Comparison of ENCODE assay signal across 6 cellular contexts in genomic region chr4:119408561-119409224, GRCh38.
A peak's percentile ranks its signal among the peaks of the same experiment; 100 is the strongest.
DNase-seq lines count a peak whose midpoint lies in the region; ATAC-seq and TF ChIP-seq lines count a peak whose summit lies in the region.
"Not testable (repeated sequence)": the region's sequence is repeated elsewhere in the genome, so short reads cannot be mapped to it uniquely, and the experiment has no call there.

No MANE protein-coding gene starts in this region.

- H3K36me3 Mint-ChIP-seq in CD8-positive, alpha-beta T cell, result peaks cover 11% of the 10 kb centered on the region
- not testable (repeated sequence) for H3K36me3 Mint-ChIP-seq in activated CD8-positive, alpha-beta T cell treated with anti-CD3 and anti-CD28 coated beads, Interleukin-2, amount 10 ng/mL, durations not matched to agents 7 days and 5 days (ENCODE audit: low read depth); central memory CD8-positive, alpha-beta T cell (ENCODE audit: insufficient read depth)
- H3K36me3 Mint-ChIP-seq in activated naive CD4-positive, alpha-beta T cell treated with anti-CD3 and anti-CD28 coated beads, Interleukin-2, amount 50 U/mL, for 72 hours, result peaks cover 0 to 15% of the 10 kb centered on the region in 2 donors

- not testable (repeated sequence) for H4K8ac ChIP-seq in trophoblast cell (ENCODE audit: low read depth, low read length)

- not testable (repeated sequence) for H2BK120ac ChIP-seq in trophoblast cell (ENCODE audit: insufficient read depth, low read length, poor library complexity)

- H4K91ac ChIP-seq in trophoblast cell (ENCODE audit: low read depth, low read length), result not testable (repeated sequence)

- not testable (repeated sequence) for H3K4me2 ChIP-seq in trophoblast cell (ENCODE audit: low read length)

- WGBS in trophoblast cell (ENCODE audit: extremely low coverage, insufficient coverage, insufficient read length), result no CpG with 5 or more reads among the region's 10 CpGs

- not testable (repeated sequence) for H2AK5ac ChIP-seq in trophoblast cell (ENCODE audit: low read length)

- H3K4ac ChIP-seq in trophoblast cell (ENCODE audit: low read depth, low read length), result not testable (repeated sequence)

- not testable (repeated sequence) for H3K9ac ChIP-seq in trophoblast cell (ENCODE audit: low read length)

- not testable (repeated sequence) for H3K4me3 ChIP-seq in CD8-positive, alpha-beta T cell (ENCODE audit: low read depth, low read length); trophoblast cell (ENCODE audit: low read depth, low read length)

- not testable (repeated sequence) for TF ChIP-seq CTCF in CD8-positive, alpha-beta T cell (IDR thresholded peaks at IDR 0.05)

- H3K9me3 ChIP-seq in CD8-positive, alpha-beta T cell (ENCODE audit: low read length); trophoblast cell (ENCODE audit: insufficient read depth, low read depth, low read length): not testable (repeated sequence)

- H3K4me1 Mint-ChIP-seq in CD8-positive, alpha-beta T cell (ENCODE audit: low read depth); activated CD8-positive, alpha-beta T cell treated with anti-CD3 and anti-CD28 coated beads, Interleukin-2, amount 10 ng/mL, durations not matched to agents 7 days and 5 days (ENCODE audit: low read depth); central memory CD8-positive, alpha-beta T cell; stimulated activated naive CD8-positive, alpha-beta T cell treated with anti-CD3 and anti-CD28 coated beads, Interleukin-15, amount 100 ng/mL, for 72 hours: not testable (repeated sequence)

- H3K27ac ChIP-seq in CD8-positive, alpha-beta T cell (ENCODE audit: low read depth, low read length); trophoblast cell (ENCODE audit: low read depth, low read length): not testable (repeated sequence)

- H3K36me3 ChIP-seq in CD8-positive, alpha-beta T cell (ENCODE audit: insufficient read depth, low read length); trophoblast cell (ENCODE audit: control insufficient read depth in 1 of 2, insufficient read depth in 2 of 2, low read length in 2 of 2): not testable (repeated sequence)

- H3K79me2 ChIP-seq in trophoblast cell (ENCODE audit: control insufficient read depth, insufficient read depth, low read length, poor library complexity), result not testable (repeated sequence)

- CTCF ChIA-PET in CD8-positive, alpha-beta T cell (lab: Charles Lee); activated CD8-positive, alpha-beta T cell treated with anti-CD3 and anti-CD28 coated beads, Interleukin-2, amount 10 ng/mL, durations not matched to agents 7 days and 5 days (lab: Charles Lee): not testable (repeated sequence)

- not testable (repeated sequence) for H3K18ac ChIP-seq in trophoblast cell (ENCODE audit: low read length)

- H2AFZ ChIP-seq in trophoblast cell (ENCODE audit: insufficient read depth, low read length, poor library complexity), result not testable (repeated sequence)

- H3K14ac ChIP-seq in trophoblast cell (ENCODE audit: low read length), result not testable (repeated sequence)

- not testable (repeated sequence) for H3K9me3 Mint-ChIP-seq in CD8-positive, alpha-beta T cell; activated CD8-positive, alpha-beta T cell treated with anti-CD3 and anti-CD28 coated beads, Interleukin-2, amount 10 ng/mL, durations not matched to agents 7 days and 5 days (ENCODE audit: insufficient read depth); activated naive CD4-positive, alpha-beta T cell treated with anti-CD3 and anti-CD28 coated beads, Interleukin-2, amount 50 U/mL, for 72 hours; central memory CD8-positive, alpha-beta T cell; stimulated activated naive CD8-positive, alpha-beta T cell treated with anti-CD3 and anti-CD28 coated beads, Interleukin-15, amount 100 ng/mL, for 72 hours

- not testable (repeated sequence) for ATAC-seq in CD8-positive, alpha-beta T cell; activated CD8-positive, alpha-beta T cell treated with anti-CD3 and anti-CD28 coated beads, Interleukin-2, amount 10 ng/mL, durations not matched to agents 7 days and 5 days; activated naive CD4-positive, alpha-beta T cell treated with anti-CD3 and anti-CD28 coated beads, Interleukin-2, amount 50 U/mL, for 72 hours; central memory CD8-positive, alpha-beta T cell (replicated peaks; ENCODE audit: extremely low read depth, poor library complexity, severe bottlenecking); stimulated activated naive CD8-positive, alpha-beta T cell treated with anti-CD3 and anti-CD28 coated beads, Interleukin-15, amount 100 ng/mL, for 72 hours

- H3K4me1 ChIP-seq in CD8-positive, alpha-beta T cell (ENCODE audit: insufficient read depth, low read length); trophoblast cell (ENCODE audit: control insufficient read depth in 1 of 2, insufficient read depth in 2 of 2, low read length in 2 of 2): not testable (repeated sequence)

- H3K23ac ChIP-seq in trophoblast cell (ENCODE audit: low read length), result not testable (repeated sequence)

- POLR2A ChIA-PET in CD8-positive, alpha-beta T cell (lab: Charles Lee); activated CD8-positive, alpha-beta T cell treated with anti-CD3 and anti-CD28 coated beads, Interleukin-2, amount 10 ng/mL, durations not matched to agents 7 days and 5 days (lab: Charles Lee): not testable (repeated sequence)

- H3K27me3 Mint-ChIP-seq in CD8-positive, alpha-beta T cell (ENCODE audit: low read depth); activated CD8-positive, alpha-beta T cell treated with anti-CD3 and anti-CD28 coated beads, Interleukin-2, amount 10 ng/mL, durations not matched to agents 7 days and 5 days (ENCODE audit: low read depth); central memory CD8-positive, alpha-beta T cell; stimulated activated naive CD8-positive, alpha-beta T cell treated with anti-CD3 and anti-CD28 coated beads, Interleukin-15, amount 100 ng/mL, for 72 hours: not testable (repeated sequence)

- H2BK5ac ChIP-seq in trophoblast cell (ENCODE audit: low read depth, low read length, poor library complexity), result not testable (repeated sequence)

- intact Hi-C loops in CD8-positive, alpha-beta T cell (cut with DNase I, micrococcal nuclease), result not testable (repeated sequence)

- H3K79me1 ChIP-seq in trophoblast cell (ENCODE audit: low read length), result not testable (repeated sequence)

- not testable (repeated sequence) for DNase-seq in CD8-positive, alpha-beta T cell; activated CD8-positive, alpha-beta T cell treated with anti-CD3 and anti-CD28 coated beads, Interleukin-2, amount 10 ng/mL, durations not matched to agents 7 days and 5 days; activated naive CD4-positive, alpha-beta T cell treated with anti-CD3 and anti-CD28 coated beads, Interleukin-2, amount 50 U/mL, for 72 hours (ENCODE audit: low spot score in 2 of 2); central memory CD8-positive, alpha-beta T cell (ENCODE audit: low spot score in 2 of 2); stimulated activated naive CD8-positive, alpha-beta T cell treated with anti-CD3 and anti-CD28 coated beads, Interleukin-15, amount 100 ng/mL, for 72 hours
- DNase-seq in trophoblast cell, result peak; percentile 50 to 61

- peak overlapping the region; percentile 32 for H3K27ac Mint-ChIP-seq in CD8-positive, alpha-beta T cell
- H3K27ac Mint-ChIP-seq in activated CD8-positive, alpha-beta T cell treated with anti-CD3 and anti-CD28 coated beads, Interleukin-2, amount 10 ng/mL, durations not matched to agents 7 days and 5 days, result peak overlapping the region; percentile 7
- H3K27ac Mint-ChIP-seq in activated naive CD4-positive, alpha-beta T cell treated with anti-CD3 and anti-CD28 coated beads, Interleukin-2, amount 50 U/mL, for 72 hours, result peak overlapping the region; percentile 36 to 66
- peak overlapping the region; percentile 76 for H3K27ac Mint-ChIP-seq in central memory CD8-positive, alpha-beta T cell (ENCODE audit: low read depth)
- H3K27ac Mint-ChIP-seq in stimulated activated naive CD8-positive, alpha-beta T cell treated with anti-CD3 and anti-CD28 coated beads, Interleukin-15, amount 100 ng/mL, for 72 hours, result peak overlapping the region; percentile 7 to 61

- not testable (repeated sequence) for H4K12ac ChIP-seq in trophoblast cell (ENCODE audit: low read depth, low read length)

- not testable (repeated sequence) for H3K4me3 Mint-ChIP-seq in CD8-positive, alpha-beta T cell; activated CD8-positive, alpha-beta T cell treated with anti-CD3 and anti-CD28 coated beads, Interleukin-2, amount 10 ng/mL, durations not matched to agents 7 days and 5 days; central memory CD8-positive, alpha-beta T cell; stimulated activated naive CD8-positive, alpha-beta T cell treated with anti-CD3 and anti-CD28 coated beads, Interleukin-15, amount 100 ng/mL, for 72 hours

- not testable (repeated sequence) for H3K27me3 ChIP-seq in CD8-positive, alpha-beta T cell (ENCODE audit: insufficient read depth, low read length); trophoblast cell (ENCODE audit: insufficient read depth, low read length)

- not testable (repeated sequence) for H2BK12ac ChIP-seq in trophoblast cell (ENCODE audit: low read length)

Comparison
In these comparisons a context has a peak if more than half of its experiments do, and no peak if none do; other contexts are left out.
1. H3K27ac Mint-ChIP-seq: peak in every context shown above with its lines; median percentile 76 in central memory CD8-positive, alpha-beta T cell; 51 in activated naive CD4-positive, alpha-beta T cell treated with anti-CD3 and anti-CD28 coated beads, Interleukin-2, amount 50 U/mL, for 72 hours; 34 in stimulated activated naive CD8-positive, alpha-beta T cell treated with anti-CD3 and anti-CD28 coated beads, Interleukin-15, amount 100 ng/mL, for 72 hours; 32 in CD8-positive, alpha-beta T cell; 7 in activated CD8-positive, alpha-beta T cell treated with anti-CD3 and anti-CD28 coated beads, Interleukin-2, amount 10 ng/mL, durations not matched to agents 7 days and 5 days.